Comparison of ENCODE assay signal across 9 cellular contexts in genomic region chr19:13834308-13834790, GRCh38. TPM values are rescaled to one million over a fixed set of nuclear protein-coding genes. Genes with fewer than 3 reads are reported as not detected.
DNase-seq lines count a peak whose midpoint lies in the region; ATAC-seq, FAIRE-seq and TF ChIP-seq lines count a peak whose summit lies in the region.
"Had no signal": no experiment of that assay in that cellular context is flagged by ENCODE, and none has a peak within 500 bp of the region (broad histone marks: within the 10 kb centered on the region; RNA-seq: fewer than 3 reads in every experiment).

No MANE protein-coding gene starts in this region.

- peak overlapping the region; percentile 76 for H3K4me3 Mint-ChIP-seq in neural progenitor cell

- H4K20me1 ChIP-seq in neural progenitor cell (ENCODE audit: low read depth) = no peaks in the 10 kb centered on the region

- H3K4me2 ChIP-seq in neural progenitor cell = no peak overlapping the region

- H3K9me3 Mint-ChIP-seq in neural progenitor cell = no peaks in the 10 kb centered on the region

- H3K9me3 ChIP-seq in Peyer's patch (no peaks in the 10 kb centered on the region), neural progenitor cell (ENCODE audit: low read depth) (no peaks in the 10 kb centered on the region)

- no peak for TF ChIP-seq POLR2A in Peyer's patch (IDR thresholded peaks at IDR 0.05)

- H3K4me3 ChIP-seq in Peyer's patch (peak overlapping the region in 1 of 4 donors; percentile 45), neural progenitor cell (no peak overlapping the region)

- H3K36me3 ChIP-seq in Peyer's patch = peaks cover 0 to 31% (median 0%) of the 10 kb centered on the region in 3 donors
- H3K36me3 ChIP-seq in neural progenitor cell = no peaks in the 10 kb centered on the region

- TF ChIP-seq CTCF in Peyer's patch (IDR thresholded peaks at IDR 0.05) (no peak), neural progenitor cell (IDR thresholded peaks at IDR 0.05) (no peak)

- no peak overlapping the region for H2AFZ ChIP-seq in neural progenitor cell (replicated peaks)

- peaks cover 10% of the 10 kb centered on the region for H3K4me1 Mint-ChIP-seq in neural progenitor cell

- ATAC-seq in HG03439 (IDR thresholded peaks at IDR 0.05; ENCODE audit: unreplicated experiment) = no peak

- H3K27me3 ChIP-seq in Peyer's patch = no peaks in the 10 kb centered on the region
- H3K27me3 ChIP-seq in neural progenitor cell = no peaks in the 10 kb centered on the region

- no peak for FAIRE-seq in GM19239 (lab: Jason Lieb, UNC)

- H3K27me3 Mint-ChIP-seq in neural progenitor cell (ENCODE audit: insufficient read depth, low read depth) = peaks cover 2% of the 10 kb centered on the region

- no peaks in the 10 kb centered on the region for H3K79me2 ChIP-seq in neural progenitor cell (ENCODE audit: low read depth)

- no peak overlapping the region for H3K9ac ChIP-seq in neural progenitor cell

- in situ Hi-C loops in Caki2 (cut with HindIII; ENCODE audit: low pct_unique_long_range_greater_than_20kb, low sequenced_read_pairs) = no loop called here

- H3K4me1 ChIP-seq in Peyer's patch = peaks cover 0 to 62% (median 24%) of the 10 kb centered on the region in 4 donors
- H3K4me1 ChIP-seq in neural progenitor cell = no peaks in the 10 kb centered on the region

- H3K27ac ChIP-seq in Peyer's patch (peak overlapping the region; percentile 76 to 97 (median 82)), neural progenitor cell (no peak overlapping the region)

- peaks cover 8% of the 10 kb centered on the region for H3K36me3 Mint-ChIP-seq in neural progenitor cell

- intact Hi-C loops in posterior cingulate gyrus (cut with DNase I) = no loop called here

- peak; percentile 82 for DNase-seq in Caki2 (ENCODE audit: low read depth)
- no peak for DNase-seq in Peyer's patch
- DNase-seq in dermis blood vessel endothelial cell = peak; percentile 43
- DNase-seq in neural progenitor cell (ENCODE audit: low spot score) = no peak
- no peak for DNase-seq in posterior cingulate gyrus
- no peak for DNase-seq in NCI-H526 treated with DMSO at 0.1 percent for 48 hours (lab: John Stamatoyannopoulos, UW)
- no peak for DNase-seq in GM19239 (ENCODE audit: insufficient read length, low spot score)

- no peak overlapping the region for H3K27ac Mint-ChIP-seq in neural progenitor cell

- peaks cover 13% of the 10 kb centered on the region for H3F3A ChIP-seq in neural progenitor cell (ENCODE audit: low read depth)

RNA-seq across cellular contexts. Expression of gene ZSWIM4, which starts 39.1 kb away (rescaled TPM):
- total RNA-seq in Caki2 (2014; rRNA removed; shearing (Covaris generic); ENCODE audit: low replicate concordance) = 6.2 and 6.3 TPM in 2 replicates
- total RNA-seq in Peyer's patch (1 to 10 TPM; 1.6 to 9.1 (median 5.8) TPM), dermis blood vessel endothelial cell (23.7 and 26.0 TPM in 2 replicates), neural progenitor cell (ENCODE audit: low replicate concordance) (6.7 and 20.4 TPM in 2 replicates)

RNA-seq across cellular contexts. Expression of gene NANOS3, which starts 42.6 kb away (rescaled TPM):
- total RNA-seq in Caki2 (2014; rRNA removed; shearing (Covaris generic); ENCODE audit: low replicate concordance) = not detected in 2 replicates
- total RNA-seq in Peyer's patch = not detected
- not detected in 2 replicates for total RNA-seq in dermis blood vessel endothelial cell
- total RNA-seq in neural progenitor cell (ENCODE audit: low replicate concordance) = not detected in 2 replicates
- total RNA-seq: SK-MEL-5 had no signal

Comparison
In these comparisons a context has a peak if more than half of its experiments do, and no peak if none do; other contexts are left out.
1. DNase-seq: peak in Caki2 (single experiment) and dermis blood vessel endothelial cell (single experiment); none in Peyer's patch (0 of 3), neural progenitor cell (single experiment), posterior cingulate gyrus (0 of 10), NCI-H526 treated with DMSO at 0.1 percent for 48 hours (single experiment) and GM19239 (single experiment).